ENCODE assay signal across 16 cellular contexts in the genomic region with DNA sequence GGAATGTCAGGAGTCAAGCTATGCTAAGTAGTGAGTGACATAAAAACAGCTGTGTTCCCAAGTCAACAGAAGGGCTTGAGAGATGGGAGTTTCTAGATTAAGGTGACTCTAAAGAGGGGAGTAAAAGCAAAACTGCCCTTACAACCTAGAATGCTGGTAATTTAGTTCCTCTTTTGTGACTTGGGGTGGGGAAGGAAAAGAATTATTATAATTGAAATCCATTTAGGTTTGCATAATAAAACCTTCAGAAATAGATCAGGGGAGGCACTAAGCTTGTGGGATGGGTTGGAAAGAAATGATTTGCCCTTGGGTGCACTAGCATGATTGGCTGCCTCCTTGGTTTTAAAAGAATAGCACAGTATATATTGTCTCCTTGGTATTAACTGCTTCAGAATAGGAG.
"Had no signal": no experiment of that assay in that cellular context is flagged by ENCODE, and none has a peak within 500 bp of the region (broad histone marks: within the 10 kb centered on the region; RNA-seq: fewer than 3 reads in every experiment).

No MANE protein-coding gene starts in this region.

- H3K27ac ChIP-seq: adrenal gland, coronary artery, epithelial cell of prostate, gastrocnemius medialis, heart right ventricle, left ventricle myocardium inferior, neutrophil, suprapubic skin, WERI-Rb-1 had no signal

- DNase-seq: activated CD4-positive, alpha-beta T cell treated with anti-CD3 and anti-CD28 coated beads for 4 hours; activated CD8-positive, alpha-beta T cell treated with anti-CD3 and anti-CD28 coated beads, Interleukin-2, amount 10 ng/mL, durations not matched to agents 7 days and 5 days; activated naive CD4-positive, alpha-beta T cell treated with anti-CD3 and anti-CD28 coated beads, Interleukin-2, amount 50 U/mL, for 16 hours; effector memory CD8-positive, alpha-beta T cell; gastrocnemius medialis; heart right ventricle; islet precursor cell; left ventricle myocardium inferior; stimulated activated CD4-positive, alpha-beta T cell treated with anti-CD3 and anti-CD28 coated beads, Interleukin-2, amount 100 ng/mL, for 24 hours; stimulated activated naive CD8-positive, alpha-beta T cell treated with anti-CD3 and anti-CD28 coated beads, Interleukin-15, Interleukin-2, amounts not matched to agents 100 U/mL and 50 U/mL, for 24 hours; WERI-Rb-1 had no signal

- H3K27me3 ChIP-seq: adrenal gland, gastrocnemius medialis, heart right ventricle, neutrophil, suprapubic skin had no signal

- H3K9me3 ChIP-seq: adrenal gland, gastrocnemius medialis, heart right ventricle, left ventricle myocardium inferior, neutrophil, suprapubic skin had no signal

- H3K4me1 ChIP-seq: gastrocnemius medialis, suprapubic skin had no signal

- H3K4me3 ChIP-seq: adrenal gland, coronary artery, gastrocnemius medialis, heart right ventricle, left ventricle myocardium inferior, suprapubic skin had no signal

- H3K36me3 ChIP-seq: adrenal gland had no signal

- ATAC-seq: activated CD8-positive, alpha-beta T cell treated with anti-CD3 and anti-CD28 coated beads, Interleukin-2, amount 10 ng/mL, durations not matched to agents 7 days and 5 days; effector memory CD8-positive, alpha-beta T cell; gastrocnemius medialis; heart right ventricle; stimulated activated naive CD8-positive, alpha-beta T cell treated with anti-CD3 and anti-CD28 coated beads, Interleukin-15, Interleukin-2, amounts not matched to agents 100 U/mL and 50 U/mL, for 24 hours had no signal
